Comparison of ENCODE assay signal across 27 cellular contexts in genomic region chr6:53210821-53211220, GRCh38.
"Had no signal": no experiment of that assay in that cellular context is flagged by ENCODE, and none has a peak within 500 bp of the region (broad histone marks: within the 10 kb centered on the region; RNA-seq: fewer than 3 reads in every experiment).

No MANE protein-coding gene starts in this region.

- ATAC-seq: heart left ventricle; naive thymus-derived CD4-positive, alpha-beta T cell; natural killer cell treated with Interleukin-12 subunit alpha and Interleukin-12 subunit beta and Interleukin-15 and Interleukin-18, amount 100 ng/mL, for 72 hours; pancreas; right cardiac atrium; sciatic nerve; stimulated activated effector memory CD8-positive, alpha-beta T cell treated with anti-CD3 and anti-CD28 coated beads, Interleukin-12 subunit alpha, Interleukin-12 subunit beta, amount 100 ng/mL, for 72 hours; upper lobe of right lung had no signal

- H3K27ac ChIP-seq: heart left ventricle, left ventricle myocardium inferior, pancreas, prostate gland, skin epidermis, spleen, suprapubic skin, thoracic aorta, tibial artery, upper lobe of right lung had no signal

- H3K27me3 ChIP-seq: heart left ventricle, pancreas, spleen, suprapubic skin, tibial artery, upper lobe of right lung had no signal

- H3K27ac Mint-ChIP-seq: immature natural killer cell; naive thymus-derived CD4-positive, alpha-beta T cell; natural killer cell treated with Interleukin-12 subunit alpha and Interleukin-12 subunit beta and Interleukin-15 and Interleukin-18, amount 100 ng/mL, for 72 hours; stimulated activated effector memory CD8-positive, alpha-beta T cell treated with anti-CD3 and anti-CD28 coated beads, Interleukin-12 subunit alpha, Interleukin-12 subunit beta, amount 100 ng/mL, for 72 hours; stimulated activated naive CD8-positive, alpha-beta T cell treated with anti-CD3 and anti-CD28 coated beads, Interleukin-15, Interleukin-2, amounts not matched to agents 100 ng/mL and 50 ng/mL, for 24 hours had no signal

- H3K4me3 Mint-ChIP-seq: immature natural killer cell; memory B cell; naive thymus-derived CD4-positive, alpha-beta T cell; natural killer cell treated with Interleukin-12 subunit alpha and Interleukin-12 subunit beta and Interleukin-15 and Interleukin-18, amount 100 ng/mL, for 72 hours; stimulated activated effector memory CD8-positive, alpha-beta T cell treated with anti-CD3 and anti-CD28 coated beads, Interleukin-12 subunit alpha, Interleukin-12 subunit beta, amount 100 ng/mL, for 72 hours; stimulated activated naive CD8-positive, alpha-beta T cell treated with anti-CD3 and anti-CD28 coated beads, Interleukin-15, Interleukin-2, amounts not matched to agents 100 ng/mL and 50 ng/mL, for 24 hours had no signal

- H3K9me3 Mint-ChIP-seq: natural killer cell treated with Interleukin-12 subunit alpha and Interleukin-12 subunit beta and Interleukin-15 and Interleukin-18, amount 100 ng/mL, for 72 hours; stimulated activated effector memory CD8-positive, alpha-beta T cell treated with anti-CD3 and anti-CD28 coated beads, Interleukin-12 subunit alpha, Interleukin-12 subunit beta, amount 100 ng/mL, for 72 hours; stimulated activated naive CD8-positive, alpha-beta T cell treated with anti-CD3 and anti-CD28 coated beads, Interleukin-15, Interleukin-2, amounts not matched to agents 100 ng/mL and 50 ng/mL, for 24 hours had no signal

- H3K4me3 ChIP-seq: heart left ventricle, left ventricle myocardium inferior, lung, pancreas, prostate gland, skin epidermis, spleen, suprapubic skin, thoracic aorta, tibial artery, upper lobe of right lung had no signal

- H3K9me3 ChIP-seq: pancreas, prostate gland, suprapubic skin, thoracic aorta, tibial artery, upper lobe of right lung had no signal

- DNase-seq: heart left ventricle; hypothalamus; immature natural killer cell; kidney; left ventricle myocardium inferior; midbrain; naive thymus-derived CD4-positive, alpha-beta T cell; pancreas; posterior cingulate gyrus; retina; right cardiac atrium; spleen; stimulated activated CD4-positive, alpha-beta T cell treated with anti-CD3 and anti-CD28 coated beads, Interleukin-4, amount 100 ng/mL, for 24 hours; stimulated activated naive CD4-positive, alpha-beta T cell; tibial artery; trophoblast cell; upper lobe of right lung had no signal

- H3K4me1 ChIP-seq: heart left ventricle, left ventricle myocardium inferior, pancreas, prostate gland, suprapubic skin, tibial artery, upper lobe of right lung had no signal

- H3K27me3 Mint-ChIP-seq: memory B cell; naive thymus-derived CD4-positive, alpha-beta T cell; natural killer cell treated with Interleukin-12 subunit alpha and Interleukin-12 subunit beta and Interleukin-15 and Interleukin-18, amount 100 ng/mL, for 72 hours; stimulated activated naive CD8-positive, alpha-beta T cell treated with anti-CD3 and anti-CD28 coated beads, Interleukin-15, Interleukin-2, amounts not matched to agents 100 ng/mL and 50 ng/mL, for 24 hours had no signal

- H3K4me1 Mint-ChIP-seq: immature natural killer cell; stimulated activated effector memory CD8-positive, alpha-beta T cell treated with anti-CD3 and anti-CD28 coated beads, Interleukin-12 subunit alpha, Interleukin-12 subunit beta, amount 100 ng/mL, for 72 hours had no signal

- H3K36me3 Mint-ChIP-seq: natural killer cell treated with Interleukin-12 subunit alpha and Interleukin-12 subunit beta and Interleukin-15 and Interleukin-18, amount 100 ng/mL, for 72 hours; stimulated activated effector memory CD8-positive, alpha-beta T cell treated with anti-CD3 and anti-CD28 coated beads, Interleukin-12 subunit alpha, Interleukin-12 subunit beta, amount 100 ng/mL, for 72 hours had no signal

- H3K36me3 ChIP-seq: heart left ventricle, left ventricle myocardium inferior, pancreas, prostate gland, spleen, suprapubic skin, thoracic aorta, tibial artery, upper lobe of right lung had no signal
